8 cellular contexts compared by ENCODE assay signal in genomic region chr16:84700518-84701277, GRCh38. TPM values are rescaled to one million over a fixed set of nuclear protein-coding genes. Genes with fewer than 3 reads are reported as not detected.
DNase-seq lines count a peak whose midpoint lies in the region; ATAC-seq and TF ChIP-seq lines count a peak whose summit lies in the region.

No MANE protein-coding gene starts in this region.

- H3K4me1 ChIP-seq in OCI-LY3 (ENCODE audit: low read length) (peaks cover 15% of the 10 kb centered on the region), right atrium auricular region (peaks cover 0 to 32% of the 10 kb centered on the region in 2 donors)

- peak overlapping the region; percentile 94 for H3K4me3 ChIP-seq in OCI-LY3 (ENCODE audit: low read length)
- H3K4me3 ChIP-seq in right atrium auricular region = peak overlapping the region; percentile 99
- peak overlapping the region; percentile 93 for H3K4me3 ChIP-seq in retinal pigment epithelial cell (ENCODE audit: low read length)

- H3K27ac ChIP-seq in OCI-LY3 (ENCODE audit: low read length) (peak overlapping the region; percentile 67), right atrium auricular region (peak overlapping the region; percentile 86 to 91)

- H3K4me2 ChIP-seq in OCI-LY3 (ENCODE audit: low read length) = peak overlapping the region; percentile 79

- peak overlapping the region; percentile 85 for H3K9ac ChIP-seq in OCI-LY3 (ENCODE audit: low read length)

- ATAC-seq in HG02759 (IDR thresholded peaks at IDR 0.05; ENCODE audit: unreplicated experiment) = peak; percentile 24

- H3K9me3 ChIP-seq in OCI-LY3 (ENCODE audit: insufficient read depth, low read length) (no peaks in the 10 kb centered on the region), right atrium auricular region (no peaks in the 10 kb centered on the region)

- DNase-seq in NCI-H2227 (lab: John Stamatoyannopoulos, UW; ENCODE audit: unreplicated experiment) (peak; percentile 5), NCI-H2227 treated with DMSO at 0.1 percent for 48 hours (lab: John Stamatoyannopoulos, UW) (no peak), right atrium auricular region (ENCODE audit: low spot score) (no peak), retinal pigment epithelial cell (ENCODE audit: low read depth) (no peak), SHP77 treated with DMSO at 0.1 percent for 48 hours (lab: John Stamatoyannopoulos, UW) (no peak)
- DNase-seq in activated naive CD4-positive, alpha-beta T cell treated with anti-CD3 and anti-CD28 coated beads, Interleukin-2, amount 50 U/mL, for 16 hours = peak; percentile 41

- H2AFZ ChIP-seq in OCI-LY3 (ENCODE audit: low read depth, low read length) = no peak overlapping the region

- peaks cover 53% of the 10 kb centered on the region for H4K20me1 ChIP-seq in OCI-LY3 (ENCODE audit: insufficient read depth, low read length)

- H3K36me3 ChIP-seq in OCI-LY3 (replicated peaks; ENCODE audit: low read depth, low read length) (peaks cover 9% of the 10 kb centered on the region), right atrium auricular region (no peaks in the 10 kb centered on the region)

- no peaks in the 10 kb centered on the region for H3K27me3 ChIP-seq in OCI-LY3 (ENCODE audit: low read depth, low read length)
- H3K27me3 ChIP-seq in right atrium auricular region = no peaks in the 10 kb centered on the region

- H3K79me2 ChIP-seq in OCI-LY3 (ENCODE audit: low read length) = peaks cover 66% of the 10 kb centered on the region

- TF ChIP-seq CTCF in OCI-LY3 (IDR thresholded peaks at IDR 0.05; ENCODE audit: low read depth, low read length) (no peak), right atrium auricular region (IDR thresholded peaks at IDR 0.05) (no peak), retinal pigment epithelial cell (conservative IDR thresholded peaks at IDR 0.05; ENCODE audit: low read depth, low read length) (no peak)

RNA-seq across cellular contexts. Expression of gene USP10, which starts 0.9 kb away (rescaled TPM):
- 10 to 100 TPM; 44.9 to 52.3 TPM for total RNA-seq in right atrium auricular region

RNA-seq across cellular contexts. Expression of gene KLHL36, which starts 52.4 kb away (rescaled TPM):
- 10 to 100 TPM; 36.2 to 44.1 TPM for total RNA-seq in right atrium auricular region

Comparison
In these comparisons a context has a peak if more than half of its experiments do, and no peak if none do; other contexts are left out.
1. DNase-seq: peak in NCI-H2227 (single experiment) and activated naive CD4-positive, alpha-beta T cell treated with anti-CD3 and anti-CD28 coated beads, Interleukin-2, amount 50 U/mL, for 16 hours (single experiment); none in NCI-H2227 treated with DMSO at 0.1 percent for 48 hours (single experiment), right atrium auricular region (single experiment), retinal pigment epithelial cell (single experiment) and SHP77 treated with DMSO at 0.1 percent for 48 hours (single experiment).
2. Peak in every context shown above with its lines, with median percentiles within 50 percentile points of each other: H3K4me3 ChIP-seq.